Comparison of ENCODE assay signal across 9 cellular contexts in the genomic region with DNA sequence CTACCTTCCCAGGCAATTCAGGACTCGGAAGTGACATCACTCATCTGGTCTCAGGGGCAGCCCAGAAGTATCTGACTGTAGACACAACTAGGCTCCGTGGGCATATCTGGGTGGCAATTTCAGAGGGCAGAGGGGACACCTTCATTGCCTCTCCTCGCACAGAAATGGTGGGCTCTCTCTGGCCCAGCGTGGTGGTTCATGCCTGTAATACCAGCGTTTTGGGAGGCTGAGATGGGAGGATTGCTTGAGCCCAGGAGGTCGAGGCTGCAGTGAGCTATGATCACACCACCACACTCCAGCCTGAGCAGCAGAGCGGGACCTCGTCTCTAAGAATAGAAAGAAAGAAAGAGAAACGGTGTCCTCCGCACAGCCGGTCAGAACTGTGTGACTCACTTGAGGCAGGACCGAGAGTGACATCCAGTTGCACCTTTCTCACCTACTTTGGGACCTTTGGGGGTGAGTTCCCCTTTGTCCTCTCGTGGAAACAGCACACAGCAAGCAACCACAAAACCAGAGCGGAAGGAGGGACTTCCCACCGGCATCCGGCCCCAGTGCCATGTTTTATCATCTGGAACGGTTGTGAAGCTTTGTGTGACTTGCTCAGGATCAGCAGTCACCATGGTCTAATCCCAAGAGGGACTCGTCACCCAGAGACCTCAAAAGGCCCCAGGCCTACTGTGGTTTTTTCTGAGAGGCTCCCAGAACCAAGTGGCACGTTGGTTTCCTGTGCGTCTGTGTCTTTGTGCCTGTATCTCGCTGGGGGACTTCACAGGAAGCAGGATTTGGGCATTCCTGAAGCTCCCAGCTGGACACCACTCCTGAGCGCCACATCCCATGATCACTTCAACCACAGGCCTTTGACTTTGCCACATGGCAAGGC. TPM values are rescaled to one million over a fixed set of nuclear protein-coding genes. Genes with fewer than 3 reads are reported as not detected.
DNase-seq lines count a peak whose midpoint lies in the region; ATAC-seq, FAIRE-seq and TF ChIP-seq lines count a peak whose summit lies in the region.
"Had no signal": no experiment of that assay in that cellular context is flagged by ENCODE, and none has a peak within 500 bp of the region (broad histone marks: within the 10 kb centered on the region; RNA-seq: fewer than 3 reads in every experiment).

No MANE protein-coding gene starts in this region.

- no peak overlapping the region for H3K9ac ChIP-seq in kidney (ENCODE audit: low read length in 2 of 2)

- intact Hi-C loops in kidney (cut with DNase I): no loop called here
- intact Hi-C loops in A673 (cut with micrococcal nuclease; ENCODE audit: unreplicated experiment): no loop called here

- H3K4me3 ChIP-seq in kidney (ENCODE audit: low read length in 2 of 2) (no peak overlapping the region), A673 (ENCODE audit: low read depth, low read length, poor library complexity, severe bottlenecking) (no peak overlapping the region)

- ATAC-seq in HG02973 (IDR thresholded peaks at IDR 0.05; ENCODE audit: unreplicated experiment): peak; percentile 90

- TF ChIP-seq CTCF in kidney (IDR thresholded peaks at IDR 0.05; ENCODE audit: borderline replicate concordance, extremely low read depth, insufficient read depth): no peak
- TF ChIP-seq CTCF in A673 (conservative IDR thresholded peaks at IDR 0.05; ENCODE audit: low read depth, low read length): no peak

- no peaks in the 10 kb centered on the region for H3K4me1 ChIP-seq in kidney (ENCODE audit: control insufficient read depth in 1 of 2, insufficient read depth in 1 of 2, low read depth in 1 of 2, low read length in 2 of 2)
- H3K4me1 ChIP-seq in A673 (ENCODE audit: insufficient read depth, low read length, poor library complexity, severe bottlenecking): no peaks in the 10 kb centered on the region

- H3K36me3 ChIP-seq in kidney (ENCODE audit: control insufficient read depth in 1 of 2, insufficient read depth in 2 of 2, low read length in 2 of 2): no peaks in the 10 kb centered on the region
- H3K36me3 ChIP-seq in A673 (ENCODE audit: insufficient read depth, low read length, poor library complexity, severe bottlenecking): no peaks in the 10 kb centered on the region

- H3K27me3 ChIP-seq in A673 (replicated peaks; ENCODE audit: insufficient read depth, low read depth, low read length, poor library complexity): no peaks in the 10 kb centered on the region

- POLR2A ChIA-PET in A673 (lab: Charles Lee; ENCODE audit: low non-redundant PET): no interaction called here

- H3K27ac ChIP-seq in kidney (ENCODE audit: low read depth in 2 of 2, low read length in 2 of 2): no peak overlapping the region
- H3K27ac ChIP-seq in A673 (ENCODE audit: low read depth, low read length, poor library complexity, severe bottlenecking): no peak overlapping the region
- H3K27ac ChIP-seq: 22Rv1 had no signal

- FAIRE-seq in kidney (lab: Jason Lieb, UNC): no peak
- FAIRE-seq in urothelium cell line (lab: Jason Lieb, UNC): no peak

- BruUV-seq in A673 (replicated peaks; lab: Mats Ljungman, UMichigan): no TSS peak

- DNase-seq in SIG-M5 treated with dmso at 0.1 percent for 504 hours (lab: John Stamatoyannopoulos, UW; ENCODE audit: unreplicated experiment) (peak; percentile 63), SIG-M5 (lab: John Stamatoyannopoulos, UW) (no peak), SKM-1 treated with dmso at 0.1 percent for 144 hours (lab: John Stamatoyannopoulos, UW; ENCODE audit: unreplicated experiment) (peak; percentile 91), kidney (peak; percentile 20), A673 (ENCODE audit: low spot score) (no peak), NCI-H526 (lab: John Stamatoyannopoulos, UW) (no peak), urothelium cell line (ENCODE audit: low spot score) (no peak)

- no peaks in the 10 kb centered on the region for H3K9me3 ChIP-seq in kidney (ENCODE audit: control insufficient read depth in 1 of 2, low read length in 2 of 2)
- H3K9me3 ChIP-seq in A673 (ENCODE audit: low read depth, low read length, poor library complexity, severe bottlenecking): no peaks in the 10 kb centered on the region

- CTCF ChIA-PET in A673 (lab: Charles Lee): interaction anchor here (0.9 kb wide), 1 partner anchor 13 kb away, joined by 3 read pairs; no protein-coding TSS in a partner anchor

RNA-seq across cellular contexts. Expression of a gene that starts 38.4 kb away (rescaled TPM):
- total RNA-seq in kidney (9.6 TPM), A673 (2021) (0.15 TPM in 1 of 2 replicates, not detected in the other)
- 25.5 TPM for polyA plus RNA-seq in kidney (ENCODE audit: insufficient read depth, low read depth, low replicate concordance)

Comparison
In these comparisons a context has a peak if more than half of its experiments do, and no peak if none do; other contexts are left out.
1. DNase-seq: peak in SIG-M5 treated with dmso at 0.1 percent for 504 hours (single experiment), SKM-1 treated with dmso at 0.1 percent for 144 hours (single experiment) and kidney (single experiment); none in SIG-M5 (single experiment), A673 (single experiment), NCI-H526 (0 of 2) and urothelium cell line (single experiment).